In genomic region chr22:46923394-46923793, GRCh38 we compare ENCODE assay signal across 24 cellular contexts.
"Had no signal": no experiment of that assay in that cellular context is flagged by ENCODE, and none has a peak within 500 bp of the region (broad histone marks: within the 10 kb centered on the region; RNA-seq: fewer than 3 reads in every experiment).

No MANE protein-coding gene starts in this region.

- DNase-seq: effector CD8-positive, alpha-beta T cell; endodermal cell; esophagus squamous epithelium; foreskin melanocyte; hypothalamus; immature natural killer cell; islet precursor cell; kidney glomerular epithelial cell; natural killer cell; occipital lobe; pancreas; retina; sigmoid colon; stimulated activated CD4-positive, alpha-beta T cell treated with anti-CD3 and anti-CD28 coated beads, Interleukin-2, amount 100 ng/mL, for 24 hours; stimulated activated CD4-positive, alpha-beta T cell treated with anti-CD3 and anti-CD28 coated beads, Interleukin-4, amount 100 ng/mL, for 24 hours; stimulated activated naive CD8-positive, alpha-beta T cell treated with anti-CD3 and anti-CD28 coated beads, Interleukin-15, Interleukin-2, amounts not matched to agents 100 U/mL and 50 U/mL, for 24 hours; substantia nigra; upper lobe of right lung; uterus had no signal

- H3K36me3 Mint-ChIP-seq: natural killer cell had no signal

- H3K27ac Mint-ChIP-seq: endodermal cell; natural killer cell; stimulated activated effector memory CD8-positive, alpha-beta T cell treated with anti-CD3 and anti-CD28 coated beads, Interleukin-12 subunit alpha, Interleukin-12 subunit beta, amount 100 ng/mL, for 72 hours had no signal

- H3K4me1 ChIP-seq: esophagus squamous epithelium, pancreas, sigmoid colon, tibial nerve, upper lobe of right lung, uterus had no signal

- H3K9me3 Mint-ChIP-seq: immature natural killer cell had no signal

- H3K27me3 ChIP-seq: esophagus squamous epithelium, pancreas, sigmoid colon, tibial nerve, upper lobe of right lung, uterus had no signal

- ATAC-seq: pancreas; stimulated activated effector memory CD8-positive, alpha-beta T cell treated with anti-CD3 and anti-CD28 coated beads, Interleukin-12 subunit alpha, Interleukin-12 subunit beta, amount 100 ng/mL, for 72 hours; stimulated activated naive CD8-positive, alpha-beta T cell treated with anti-CD3 and anti-CD28 coated beads, Interleukin-15, Interleukin-2, amounts not matched to agents 100 U/mL and 50 U/mL, for 24 hours; upper lobe of right lung had no signal

- H3K36me3 ChIP-seq: pancreas, thoracic aorta, uterus had no signal

- H3K4me3 Mint-ChIP-seq: endodermal cell; immature natural killer cell; memory B cell; natural killer cell; stimulated activated effector memory CD8-positive, alpha-beta T cell treated with anti-CD3 and anti-CD28 coated beads, Interleukin-12 subunit alpha, Interleukin-12 subunit beta, amount 100 ng/mL, for 72 hours had no signal

- H3K4me1 Mint-ChIP-seq: endodermal cell had no signal

- H3K4me3 ChIP-seq: esophagus squamous epithelium, lung, pancreas, sigmoid colon, thoracic aorta, tibial nerve, upper lobe of right lung, uterus had no signal

- H3K27ac ChIP-seq: esophagus squamous epithelium, pancreas, sigmoid colon, thoracic aorta, tibial nerve, upper lobe of right lung, uterus had no signal

- H3K27me3 Mint-ChIP-seq: memory B cell had no signal
